2 cellular contexts compared by ENCODE assay signal in the genomic region with DNA sequence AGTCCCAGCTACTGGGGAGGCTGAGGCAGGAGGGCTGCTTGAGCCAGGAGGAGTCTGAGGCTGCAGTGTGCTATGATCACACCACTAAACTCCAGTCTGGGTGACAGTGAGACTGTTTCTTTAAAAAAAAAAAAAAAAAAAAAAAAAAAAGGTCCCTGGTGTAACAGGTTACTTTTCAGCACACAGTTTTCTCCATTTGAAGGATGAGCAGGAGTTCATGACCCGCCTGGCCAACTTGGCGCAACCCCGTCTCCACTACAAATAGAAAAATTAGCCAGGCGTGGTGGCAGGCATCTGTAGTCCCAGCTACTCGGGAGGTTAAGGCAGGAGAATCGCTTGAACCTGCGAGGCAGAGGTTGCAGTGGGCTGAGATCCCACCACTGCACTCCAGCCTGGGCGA.
A peak's percentile ranks its signal among the peaks of the same experiment; 100 is the strongest.
TF ChIP-seq lines count a peak whose summit lies in the region.

No MANE protein-coding gene starts in this region.

TF ChIP-seq in liver, 16 proteins besides CTCF, POLR2A, EP300 and RAD21:
- TF ChIP-seq, protein P1, sequence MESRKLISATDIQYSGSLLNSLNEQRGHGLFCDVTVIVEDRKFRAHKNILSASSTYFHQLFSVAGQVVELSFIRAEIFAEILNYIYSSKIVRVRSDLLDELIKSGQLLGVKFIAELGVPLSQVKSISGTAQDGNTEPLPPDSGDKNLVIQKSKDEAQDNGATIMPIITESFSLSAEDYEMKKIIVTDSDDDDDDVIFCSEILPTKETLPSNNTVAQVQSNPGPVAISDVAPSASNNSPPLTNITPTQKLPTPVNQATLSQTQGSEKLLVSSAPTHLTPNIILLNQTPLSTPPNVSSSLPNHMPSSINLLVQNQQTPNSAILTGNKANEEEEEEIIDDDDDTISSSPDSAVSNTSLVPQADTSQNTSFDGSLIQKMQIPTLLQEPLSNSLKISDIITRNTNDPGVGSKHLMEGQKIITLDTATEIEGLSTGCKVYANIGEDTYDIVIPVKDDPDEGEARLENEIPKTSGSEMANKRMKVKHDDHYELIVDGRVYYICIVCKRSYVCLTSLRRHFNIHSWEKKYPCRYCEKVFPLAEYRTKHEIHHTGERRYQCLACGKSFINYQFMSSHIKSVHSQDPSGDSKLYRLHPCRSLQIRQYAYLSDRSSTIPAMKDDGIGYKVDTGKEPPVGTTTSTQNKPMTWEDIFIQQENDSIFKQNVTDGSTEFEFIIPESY (IDR thresholded peaks at IDR 0.05): no peak
- TF ChIP-seq, protein P2, sequence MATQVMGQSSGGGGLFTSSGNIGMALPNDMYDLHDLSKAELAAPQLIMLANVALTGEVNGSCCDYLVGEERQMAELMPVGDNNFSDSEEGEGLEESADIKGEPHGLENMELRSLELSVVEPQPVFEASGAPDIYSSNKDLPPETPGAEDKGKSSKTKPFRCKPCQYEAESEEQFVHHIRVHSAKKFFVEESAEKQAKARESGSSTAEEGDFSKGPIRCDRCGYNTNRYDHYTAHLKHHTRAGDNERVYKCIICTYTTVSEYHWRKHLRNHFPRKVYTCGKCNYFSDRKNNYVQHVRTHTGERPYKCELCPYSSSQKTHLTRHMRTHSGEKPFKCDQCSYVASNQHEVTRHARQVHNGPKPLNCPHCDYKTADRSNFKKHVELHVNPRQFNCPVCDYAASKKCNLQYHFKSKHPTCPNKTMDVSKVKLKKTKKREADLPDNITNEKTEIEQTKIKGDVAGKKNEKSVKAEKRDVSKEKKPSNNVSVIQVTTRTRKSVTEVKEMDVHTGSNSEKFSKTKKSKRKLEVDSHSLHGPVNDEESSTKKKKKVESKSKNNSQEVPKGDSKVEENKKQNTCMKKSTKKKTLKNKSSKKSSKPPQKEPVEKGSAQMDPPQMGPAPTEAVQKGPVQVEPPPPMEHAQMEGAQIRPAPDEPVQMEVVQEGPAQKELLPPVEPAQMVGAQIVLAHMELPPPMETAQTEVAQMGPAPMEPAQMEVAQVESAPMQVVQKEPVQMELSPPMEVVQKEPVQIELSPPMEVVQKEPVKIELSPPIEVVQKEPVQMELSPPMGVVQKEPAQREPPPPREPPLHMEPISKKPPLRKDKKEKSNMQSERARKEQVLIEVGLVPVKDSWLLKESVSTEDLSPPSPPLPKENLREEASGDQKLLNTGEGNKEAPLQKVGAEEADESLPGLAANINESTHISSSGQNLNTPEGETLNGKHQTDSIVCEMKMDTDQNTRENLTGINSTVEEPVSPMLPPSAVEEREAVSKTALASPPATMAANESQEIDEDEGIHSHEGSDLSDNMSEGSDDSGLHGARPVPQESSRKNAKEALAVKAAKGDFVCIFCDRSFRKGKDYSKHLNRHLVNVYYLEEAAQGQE (IDR thresholded peaks at IDR 0.05): no peak
- peak; percentile 42 for TF ChIP-seq SP1 (IDR thresholded peaks at IDR 0.05)
- TF ChIP-seq RXRA (IDR thresholded peaks at IDR 0.05): peak; percentile 55 to 74
- peak in 1 of 2 donors; percentile 19 for TF ChIP-seq HNF4A (conservative IDR thresholded peaks at IDR 0.05)
- TF ChIP-seq TAF1 (conservative IDR thresholded peaks at IDR 0.05): no peak

TF ChIP-seq in HepG2, 621 proteins besides CTCF, POLR2A, EP300 and RAD21:
- TF ChIP-seq SRSF9 (IDR thresholded peaks at IDR 0.05; ENCODE audit: borderline replicate concordance, insufficient read depth, low read depth, low read length, poor library complexity, severe bottlenecking): no peak
- TF ChIP-seq ZNF788 (CRISPR knock-in tag; IDR thresholded peaks at IDR 0.05; ENCODE audit: borderline replicate concordance): no peak
- TF ChIP-seq, protein P3, sequence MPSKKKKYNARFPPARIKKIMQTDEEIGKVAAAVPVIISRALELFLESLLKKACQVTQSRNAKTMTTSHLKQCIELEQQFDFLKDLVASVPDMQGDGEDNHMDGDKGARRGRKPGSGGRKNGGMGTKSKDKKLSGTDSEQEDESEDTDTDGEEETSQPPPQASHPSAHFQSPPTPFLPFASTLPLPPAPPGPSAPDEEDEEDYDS (CRISPR knock-in tag; IDR thresholded peaks at IDR 0.05): no peak
- TF ChIP-seq, protein P4, sequence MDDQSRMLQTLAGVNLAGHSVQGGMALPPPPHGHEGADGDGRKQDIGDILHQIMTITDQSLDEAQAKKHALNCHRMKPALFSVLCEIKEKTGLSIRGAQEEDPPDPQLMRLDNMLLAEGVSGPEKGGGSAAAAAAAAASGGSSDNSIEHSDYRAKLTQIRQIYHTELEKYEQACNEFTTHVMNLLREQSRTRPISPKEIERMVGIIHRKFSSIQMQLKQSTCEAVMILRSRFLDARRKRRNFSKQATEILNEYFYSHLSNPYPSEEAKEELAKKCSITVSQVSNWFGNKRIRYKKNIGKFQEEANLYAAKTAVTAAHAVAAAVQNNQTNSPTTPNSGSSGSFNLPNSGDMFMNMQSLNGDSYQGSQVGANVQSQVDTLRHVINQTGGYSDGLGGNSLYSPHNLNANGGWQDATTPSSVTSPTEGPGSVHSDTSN (CRISPR knock-in tag; IDR thresholded peaks at IDR 0.05; ENCODE audit: borderline replicate concordance): no peak
- TF ChIP-seq KLF11 (CRISPR knock-in tag; IDR thresholded peaks at IDR 0.05): no peak
- TF ChIP-seq, protein P5, sequence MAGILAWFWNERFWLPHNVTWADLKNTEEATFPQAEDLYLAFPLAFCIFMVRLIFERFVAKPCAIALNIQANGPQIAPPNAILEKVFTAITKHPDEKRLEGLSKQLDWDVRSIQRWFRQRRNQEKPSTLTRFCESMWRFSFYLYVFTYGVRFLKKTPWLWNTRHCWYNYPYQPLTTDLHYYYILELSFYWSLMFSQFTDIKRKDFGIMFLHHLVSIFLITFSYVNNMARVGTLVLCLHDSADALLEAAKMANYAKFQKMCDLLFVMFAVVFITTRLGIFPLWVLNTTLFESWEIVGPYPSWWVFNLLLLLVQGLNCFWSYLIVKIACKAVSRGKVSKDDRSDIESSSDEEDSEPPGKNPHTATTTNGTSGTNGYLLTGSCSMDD (CRISPR knock-in tag; IDR thresholded peaks at IDR 0.05): no peak
- TF ChIP-seq ZFYVE20 (CRISPR knock-in tag; IDR thresholded peaks at IDR 0.05; ENCODE audit: borderline replicate concordance, low read depth): no peak
- TF ChIP-seq ZNF615 (CRISPR knock-in tag; IDR thresholded peaks at IDR 0.05; ENCODE audit: borderline replicate concordance): no peak
- TF ChIP-seq, protein P6, sequence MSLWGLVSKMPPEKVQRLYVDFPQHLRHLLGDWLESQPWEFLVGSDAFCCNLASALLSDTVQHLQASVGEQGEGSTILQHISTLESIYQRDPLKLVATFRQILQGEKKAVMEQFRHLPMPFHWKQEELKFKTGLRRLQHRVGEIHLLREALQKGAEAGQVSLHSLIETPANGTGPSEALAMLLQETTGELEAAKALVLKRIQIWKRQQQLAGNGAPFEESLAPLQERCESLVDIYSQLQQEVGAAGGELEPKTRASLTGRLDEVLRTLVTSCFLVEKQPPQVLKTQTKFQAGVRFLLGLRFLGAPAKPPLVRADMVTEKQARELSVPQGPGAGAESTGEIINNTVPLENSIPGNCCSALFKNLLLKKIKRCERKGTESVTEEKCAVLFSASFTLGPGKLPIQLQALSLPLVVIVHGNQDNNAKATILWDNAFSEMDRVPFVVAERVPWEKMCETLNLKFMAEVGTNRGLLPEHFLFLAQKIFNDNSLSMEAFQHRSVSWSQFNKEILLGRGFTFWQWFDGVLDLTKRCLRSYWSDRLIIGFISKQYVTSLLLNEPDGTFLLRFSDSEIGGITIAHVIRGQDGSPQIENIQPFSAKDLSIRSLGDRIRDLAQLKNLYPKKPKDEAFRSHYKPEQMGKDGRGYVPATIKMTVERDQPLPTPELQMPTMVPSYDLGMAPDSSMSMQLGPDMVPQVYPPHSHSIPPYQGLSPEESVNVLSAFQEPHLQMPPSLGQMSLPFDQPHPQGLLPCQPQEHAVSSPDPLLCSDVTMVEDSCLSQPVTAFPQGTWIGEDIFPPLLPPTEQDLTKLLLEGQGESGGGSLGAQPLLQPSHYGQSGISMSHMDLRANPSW (CRISPR knock-in tag; IDR thresholded peaks at IDR 0.05; ENCODE audit: borderline replicate concordance): no peak
- no peak for TF ChIP-seq GFI1 (CRISPR knock-in tag; IDR thresholded peaks at IDR 0.05; ENCODE audit: borderline replicate concordance)
- TF ChIP-seq SOX13 (IDR thresholded peaks at IDR 0.05): no peak
- TF ChIP-seq SOX13 (CRISPR knock-in tag; conservative IDR thresholded peaks at IDR 0.05 in 1 of 2, IDR thresholded peaks at IDR 0.05 in 1 of 2): no peak
- TF ChIP-seq, protein P7, sequence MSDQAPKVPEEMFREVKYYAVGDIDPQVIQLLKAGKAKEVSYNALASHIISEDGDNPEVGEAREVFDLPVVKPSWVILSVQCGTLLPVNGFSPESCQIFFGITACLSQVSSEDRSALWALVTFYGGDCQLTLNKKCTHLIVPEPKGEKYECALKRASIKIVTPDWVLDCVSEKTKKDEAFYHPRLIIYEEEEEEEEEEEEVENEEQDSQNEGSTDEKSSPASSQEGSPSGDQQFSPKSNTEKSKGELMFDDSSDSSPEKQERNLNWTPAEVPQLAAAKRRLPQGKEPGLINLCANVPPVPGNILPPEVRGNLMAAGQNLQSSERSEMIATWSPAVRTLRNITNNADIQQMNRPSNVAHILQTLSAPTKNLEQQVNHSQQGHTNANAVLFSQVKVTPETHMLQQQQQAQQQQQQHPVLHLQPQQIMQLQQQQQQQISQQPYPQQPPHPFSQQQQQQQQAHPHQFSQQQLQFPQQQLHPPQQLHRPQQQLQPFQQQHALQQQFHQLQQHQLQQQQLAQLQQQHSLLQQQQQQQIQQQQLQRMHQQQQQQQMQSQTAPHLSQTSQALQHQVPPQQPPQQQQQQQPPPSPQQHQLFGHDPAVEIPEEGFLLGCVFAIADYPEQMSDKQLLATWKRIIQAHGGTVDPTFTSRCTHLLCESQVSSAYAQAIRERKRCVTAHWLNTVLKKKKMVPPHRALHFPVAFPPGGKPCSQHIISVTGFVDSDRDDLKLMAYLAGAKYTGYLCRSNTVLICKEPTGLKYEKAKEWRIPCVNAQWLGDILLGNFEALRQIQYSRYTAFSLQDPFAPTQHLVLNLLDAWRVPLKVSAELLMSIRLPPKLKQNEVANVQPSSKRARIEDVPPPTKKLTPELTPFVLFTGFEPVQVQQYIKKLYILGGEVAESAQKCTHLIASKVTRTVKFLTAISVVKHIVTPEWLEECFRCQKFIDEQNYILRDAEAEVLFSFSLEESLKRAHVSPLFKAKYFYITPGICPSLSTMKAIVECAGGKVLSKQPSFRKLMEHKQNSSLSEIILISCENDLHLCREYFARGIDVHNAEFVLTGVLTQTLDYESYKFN (CRISPR knock-in tag; conservative IDR thresholded peaks at IDR 0.05): no peak
- TF ChIP-seq DMAP1 (CRISPR knock-in tag; IDR thresholded peaks at IDR 0.05): no peak
- TF ChIP-seq XBP1 (CRISPR knock-in tag; IDR thresholded peaks at IDR 0.05): no peak
- no peak for TF ChIP-seq IRF2 (CRISPR knock-in tag; IDR thresholded peaks at IDR 0.05)
- TF ChIP-seq IKZF1 (IDR thresholded peaks at IDR 0.05): no peak
- TF ChIP-seq REL (CRISPR knock-in tag; conservative IDR thresholded peaks at IDR 0.05): no peak
